In the genomic region with DNA sequence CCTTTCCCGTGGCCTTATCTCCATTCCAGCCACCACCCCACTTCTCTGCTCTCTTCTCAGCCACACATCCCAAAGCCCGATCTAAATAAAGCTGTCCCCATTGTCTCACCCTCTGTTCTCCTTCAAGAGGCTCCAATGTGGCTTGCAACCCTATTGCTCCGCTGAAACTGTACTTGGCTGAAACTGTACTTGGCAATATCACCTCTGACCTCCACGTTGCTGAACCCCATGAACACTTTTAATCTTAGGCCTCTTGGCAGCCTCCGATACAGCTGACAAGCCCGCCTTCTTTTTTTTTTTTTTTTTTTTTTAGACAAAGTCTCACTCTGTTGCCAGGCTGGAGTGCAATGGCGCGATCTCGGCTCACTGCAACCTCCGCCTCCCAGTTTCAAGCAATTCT, we compare ENCODE assay signal across 1 cellular context.
TF ChIP-seq lines count a peak whose summit lies in the region.

No MANE protein-coding gene starts in this region.

TF ChIP-seq in GM23338, 12 proteins besides CTCF, POLR2A, EP300 and RAD21 (continued from another document):
- no peak for TF ChIP-seq POLR2AphosphoS5 (IDR thresholded peaks at IDR 0.05; ENCODE audit: low read depth)
- no peak for TF ChIP-seq EZH2phosphoT487 (IDR thresholded peaks at IDR 0.05; ENCODE audit: unreplicated experiment)
